22 cellular contexts compared by ENCODE assay signal in the genomic region with DNA sequence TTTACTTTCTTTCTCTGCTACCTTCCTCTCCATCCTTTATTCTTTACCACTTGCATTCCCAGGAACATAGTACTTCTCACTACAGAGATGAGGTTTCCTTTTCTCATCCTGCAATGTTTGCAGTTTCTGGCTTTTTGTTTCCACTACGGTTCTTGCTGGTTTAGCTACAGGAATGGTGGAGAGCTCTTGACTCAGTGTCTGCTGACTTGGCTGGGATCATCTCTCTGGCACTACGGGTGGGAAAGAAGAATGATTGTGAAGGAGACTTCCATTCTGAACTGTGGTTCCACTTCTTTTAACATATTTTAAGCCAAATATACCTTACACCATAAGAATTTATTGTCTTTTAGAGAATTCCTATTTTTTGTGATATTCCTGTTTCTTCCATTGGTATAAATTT.
"Had no signal": no experiment of that assay in that cellular context is flagged by ENCODE, and none has a peak within 500 bp of the region (broad histone marks: within the 10 kb centered on the region; RNA-seq: fewer than 3 reads in every experiment).

No MANE protein-coding gene starts in this region.

- H3K27ac Mint-ChIP-seq: dendritic cell treated with granulocyte-macrophage colony-stimulating factor and Interleukin-4, amounts not matched to agents 40 ng/mL and 50 ng/mL, for 4 days; effector memory CD8-positive, alpha-beta T cell; naive thymus-derived CD8-positive, alpha-beta T cell had no signal

- H3K9me3 Mint-ChIP-seq: dendritic cell treated with granulocyte-macrophage colony-stimulating factor and Interleukin-4, amounts not matched to agents 40 ng/mL and 50 ng/mL, for 4 days; effector memory CD8-positive, alpha-beta T cell; naive thymus-derived CD8-positive, alpha-beta T cell; neural crest cell had no signal

- H3K36me3 Mint-ChIP-seq: naive thymus-derived CD8-positive, alpha-beta T cell had no signal

- H3K36me3 ChIP-seq: esophagus muscularis mucosa, gastrocnemius medialis, heart right ventricle, ovary, tibial artery, upper lobe of left lung, uterus had no signal

- DNase-seq: effector memory CD8-positive, alpha-beta T cell; gastrocnemius medialis; heart right ventricle; hypothalamus; mammary epithelial cell; mucosa of descending colon; naive thymus-derived CD8-positive, alpha-beta T cell; nucleus accumbens; ovary; right cardiac atrium; stimulated activated CD4-positive, alpha-beta T cell treated with anti-CD3 and anti-CD28 coated beads, Interleukin-2, amount 100 ng/mL, for 48 hours; stimulated activated naive CD4-positive, alpha-beta T cell treated with Interleukin-2 at 50 U/mL for 16 hours; upper lobe of left lung; uterus had no signal

- H3K4me3 Mint-ChIP-seq: dendritic cell treated with granulocyte-macrophage colony-stimulating factor and Interleukin-4, amounts not matched to agents 40 ng/mL and 50 ng/mL, for 4 days; effector memory CD8-positive, alpha-beta T cell; naive thymus-derived CD8-positive, alpha-beta T cell; neural crest cell had no signal

- H3K27ac ChIP-seq: epithelial cell of prostate, esophagus muscularis mucosa, gastrocnemius medialis, heart right ventricle, ovary, tibial artery, upper lobe of left lung, uterus had no signal

- H3K4me1 ChIP-seq: gastrocnemius medialis, tibial artery, uterus had no signal

- H3K4me1 Mint-ChIP-seq: naive thymus-derived CD8-positive, alpha-beta T cell had no signal

- H3K9me3 ChIP-seq: esophagus muscularis mucosa, gastrocnemius medialis, heart right ventricle, mucosa of descending colon, ovary, tibial artery, upper lobe of left lung, uterus had no signal

- FAIRE-seq: colon, islet of Langerhans had no signal

- H3K4me3 ChIP-seq: esophagus muscularis mucosa, gastrocnemius medialis, heart right ventricle, mucosa of descending colon, ovary, smooth muscle cell, tibial artery, upper lobe of left lung, uterus had no signal

- H3K27me3 Mint-ChIP-seq: dendritic cell treated with granulocyte-macrophage colony-stimulating factor and Interleukin-4, amounts not matched to agents 40 ng/mL and 50 ng/mL, for 4 days had no signal

- H3K4me2 ChIP-seq: smooth muscle cell had no signal

- H3K27me3 ChIP-seq: esophagus muscularis mucosa, gastrocnemius medialis, heart right ventricle, ovary, tibial artery, upper lobe of left lung, uterus had no signal
